17 cellular contexts compared by ENCODE assay signal in the genomic region with DNA sequence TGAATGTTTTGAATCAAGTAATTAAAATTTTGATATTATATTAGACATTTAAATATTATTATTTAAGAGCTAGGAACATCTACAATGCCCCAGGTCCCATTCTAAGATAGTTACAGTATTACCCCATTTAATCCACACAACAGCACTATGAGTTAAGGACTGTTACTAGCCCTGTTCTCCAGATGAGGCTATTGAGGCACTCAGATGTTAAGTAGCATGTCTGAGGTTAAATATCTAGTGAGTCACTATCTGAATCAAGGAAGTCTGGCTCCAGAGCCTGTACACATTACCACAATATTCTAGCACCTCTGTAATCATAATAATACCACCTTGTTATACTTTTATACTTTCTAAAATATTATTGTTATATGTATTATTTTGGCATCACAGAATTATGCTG.
DNase-seq lines count a peak whose midpoint lies in the region; ATAC-seq and TF ChIP-seq lines count a peak whose summit lies in the region.
"Had no signal": no experiment of that assay in that cellular context is flagged by ENCODE, and none has a peak within 500 bp of the region (broad histone marks: within the 10 kb centered on the region; RNA-seq: fewer than 3 reads in every experiment).

No MANE protein-coding gene starts in this region.

- peak; percentile 58 for DNase-seq in Daoy (ENCODE audit: low read depth)
- peak; percentile 52 for DNase-seq in OCI-M1 (lab: John Stamatoyannopoulos, UW)
- DNase-seq in epithelial cell of esophagus (ENCODE audit: low read depth) = peak; percentile 75
- DNase-seq in natural killer cell treated with Interleukin-12 subunit alpha and Interleukin-12 subunit beta and Interleukin-15 and Interleukin-18, amount 100 ng/mL, for 72 hours (ENCODE audit: low spot score) = no peak
- no peak for DNase-seq in D341Med (ENCODE audit: low spot score)
- no peak for DNase-seq in NCI-H1092 treated with DMSO at 0.1 percent for 48 hours (lab: John Stamatoyannopoulos, UW)
- no peak for DNase-seq in SKM-1 treated with dmso at 0.1 percent for 144 hours (lab: John Stamatoyannopoulos, UW; ENCODE audit: unreplicated experiment)
- DNase-seq: activated CD4-positive, alpha-beta T cell treated with anti-CD3 and anti-CD28 coated beads for 48 hours; anterior cingulate cortex; C1 segment of cervical spinal cord; NCI-H1417; NCI-H446 treated with DMSO at 0.1 percent for 48 hours; stimulated activated CD4-positive, alpha-beta T cell treated with anti-CD3 and anti-CD28 coated beads, Interleukin-1b, Interleukin-23, amount 100 ng/mL, for 48 hours had no signal

- H3K36me3 Mint-ChIP-seq in natural killer cell treated with Interleukin-12 subunit alpha and Interleukin-12 subunit beta and Interleukin-15 and Interleukin-18, amount 100 ng/mL, for 72 hours = peaks cover 6% of the 10 kb centered on the region

- no peak overlapping the region for H3K4me3 ChIP-seq in epithelial cell of esophagus (ENCODE audit: low read length)
- H3K4me3 ChIP-seq: gastroesophageal sphincter, tibial nerve had no signal

- ATAC-seq in natural killer cell treated with Interleukin-12 subunit alpha and Interleukin-12 subunit beta and Interleukin-15 and Interleukin-18, amount 100 ng/mL, for 72 hours = peak; percentile 65 to 81
- ATAC-seq in HG02571 (IDR thresholded peaks at IDR 0.05; ENCODE audit: unreplicated experiment) = no peak
- ATAC-seq: gastroesophageal sphincter, HepG2 had no signal

- no peaks in the 10 kb centered on the region for H3K9me3 Mint-ChIP-seq in natural killer cell treated with Interleukin-12 subunit alpha and Interleukin-12 subunit beta and Interleukin-15 and Interleukin-18, amount 100 ng/mL, for 72 hours

- no peak overlapping the region for H3K4me3 Mint-ChIP-seq in natural killer cell treated with Interleukin-12 subunit alpha and Interleukin-12 subunit beta and Interleukin-15 and Interleukin-18, amount 100 ng/mL, for 72 hours

- H3K4me1 Mint-ChIP-seq in natural killer cell treated with Interleukin-12 subunit alpha and Interleukin-12 subunit beta and Interleukin-15 and Interleukin-18, amount 100 ng/mL, for 72 hours (ENCODE audit: low read depth in 2 of 2) = peaks cover 16 to 32% of the 10 kb centered on the region in 2 donors

- H3K27me3 Mint-ChIP-seq in natural killer cell treated with Interleukin-12 subunit alpha and Interleukin-12 subunit beta and Interleukin-15 and Interleukin-18, amount 100 ng/mL, for 72 hours = peaks cover 0 to 3% of the 10 kb centered on the region in 2 donors

- H3K27ac Mint-ChIP-seq in natural killer cell treated with Interleukin-12 subunit alpha and Interleukin-12 subunit beta and Interleukin-15 and Interleukin-18, amount 100 ng/mL, for 72 hours = peak overlapping the region in 1 of 2 donors; percentile 80

- no peak for TF ChIP-seq CTCF in epithelial cell of esophagus (IDR thresholded peaks at IDR 0.05; ENCODE audit: insufficient read depth, low read depth, low read length, missing control alignments)

Comparison
In these comparisons a context has a peak if more than half of its experiments do, and no peak if none do; other contexts are left out.
1. DNase-seq: peak in Daoy (single experiment), OCI-M1 (single experiment) and epithelial cell of esophagus (single experiment); none in natural killer cell treated with Interleukin-12 subunit alpha and Interleukin-12 subunit beta and Interleukin-15 and Interleukin-18, amount 100 ng/mL, for 72 hours (single experiment), D341Med (single experiment), NCI-H1092 treated with DMSO at 0.1 percent for 48 hours (single experiment) and SKM-1 treated with dmso at 0.1 percent for 144 hours (single experiment).